In the genomic region with DNA sequence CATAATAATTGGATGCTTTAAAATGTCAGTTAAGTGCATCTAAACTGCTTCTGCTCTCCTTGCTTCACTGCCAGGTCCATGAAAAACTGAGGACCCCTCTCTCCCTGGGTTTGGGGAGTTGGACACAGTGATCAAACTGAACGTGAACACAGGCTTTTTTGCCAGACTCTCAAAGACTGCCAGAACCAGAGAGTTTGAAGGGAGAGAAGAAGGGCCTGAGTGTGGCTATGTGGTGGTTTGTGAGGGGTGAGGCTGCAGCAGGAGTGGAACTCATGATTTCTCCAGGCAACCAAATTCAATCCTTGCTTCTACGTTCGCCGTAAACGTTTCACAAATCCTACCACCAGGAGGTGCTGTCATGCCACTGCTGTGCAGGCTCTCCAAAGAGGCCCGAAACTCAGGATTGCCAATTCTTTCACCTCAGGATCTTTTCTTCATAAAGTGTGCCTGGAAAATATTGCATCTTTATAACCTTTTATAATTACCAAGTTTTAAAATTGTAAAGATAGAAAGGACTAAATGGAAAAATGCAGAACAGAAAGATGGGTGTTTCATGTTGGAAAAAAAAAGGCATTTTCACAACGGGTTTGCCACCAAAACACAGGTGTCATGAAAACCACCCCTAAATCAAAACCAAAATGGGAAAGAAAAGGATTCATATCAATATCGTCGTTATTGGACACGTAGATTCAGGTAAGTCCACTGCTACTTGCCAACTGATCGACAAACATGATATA, we compare ENCODE assay signal across 8 cellular contexts.
A peak's percentile ranks its signal among the peaks of the same experiment; 100 is the strongest.
DNase-seq lines count a peak whose midpoint lies in the region; ATAC-seq and TF ChIP-seq lines count a peak whose summit lies in the region.

No MANE protein-coding gene starts in this region.

- no peak for ATAC-seq in HG02571 (IDR thresholded peaks at IDR 0.05; ENCODE audit: unreplicated experiment)

- peak; percentile 22 for DNase-seq in DMS114 treated with DMSO at 0.1 percent for 48 hours (lab: John Stamatoyannopoulos, UW; ENCODE audit: unreplicated experiment)
- peak; percentile 50 for DNase-seq in HCEC 1CT
- DNase-seq in NOMO-1 treated with dmso at 0.1 percent for 144 hours (lab: John Stamatoyannopoulos, UW; ENCODE audit: unreplicated experiment), result peak; percentile 15
- DNase-seq in astrocyte of the spinal cord (ENCODE audit: low read depth, low spot score), result peak; percentile 75
- peak; percentile 81 for DNase-seq in iPS-NIHi7 (ENCODE audit: extremely low spot score)
- DNase-seq in stimulated activated CD4-positive, alpha-beta T cell treated with anti-CD3 and anti-CD28 coated beads, Interleukin-2, amount 100 ng/mL, for 24 hours, result peak; percentile 30 to 55
- DNase-seq in cortex of kidney (lab: John Stamatoyannopoulos, UW), result no peak

- TF ChIP-seq CTCF in astrocyte of the spinal cord (IDR thresholded peaks at IDR 0.05; ENCODE audit: low read depth, low read length), result peak; percentile 85

- H3K4me3 ChIP-seq in astrocyte of the spinal cord (ENCODE audit: low read depth, low read length), result no peak overlapping the region

- in situ Hi-C loops in astrocyte of the spinal cord (cut with HindIII; ENCODE audit: low sequenced_read_pairs), result no loop called here
